10 cellular contexts compared by ENCODE assay signal in genomic region chr11:120510406-120511115, GRCh38. TPM values are rescaled to one million over a fixed set of nuclear protein-coding genes. Genes with fewer than 3 reads are reported as not detected.
DNase-seq lines count a peak whose midpoint lies in the region; ATAC-seq and TF ChIP-seq lines count a peak whose summit lies in the region.
"Had no signal": no experiment of that assay in that cellular context is flagged by ENCODE, and none has a peak within 500 bp of the region (broad histone marks: within the 10 kb centered on the region; RNA-seq: fewer than 3 reads in every experiment).

No MANE protein-coding gene starts in this region.

- TF ChIP-seq CTCF in breast epithelium (IDR thresholded peaks at IDR 0.05), result no peak
- no peak for TF ChIP-seq CTCF in MCF 10A (IDR thresholded peaks at IDR 0.05; ENCODE audit: unreplicated experiment)
- no peak for TF ChIP-seq CTCF in activated B cell treated with CpG ODN at 0.5 μM for 24 hours (IDR thresholded peaks at IDR 0.05)
- no peak for TF ChIP-seq CTCF in type B pancreatic cell (conservative IDR thresholded peaks at IDR 0.05)

- no peaks in the 10 kb centered on the region for H3K9me3 ChIP-seq in breast epithelium
- H3K9me3 ChIP-seq in naive thymus-derived CD4-positive, alpha-beta T cell (ENCODE audit: control insufficient read depth in 2 of 3, low read length in 3 of 3), result no peaks in the 10 kb centered on the region
- H3K9me3 ChIP-seq: pancreas, SJSA1 had no signal

- H3K4me1 ChIP-seq in breast epithelium, result no peaks in the 10 kb centered on the region
- H3K4me1 ChIP-seq in naive thymus-derived CD4-positive, alpha-beta T cell (ENCODE audit: control insufficient read depth in 2 of 2, insufficient read depth in 2 of 2, low read length in 2 of 2), result no peaks in the 10 kb centered on the region
- H3K4me1 ChIP-seq: pancreas, SJSA1 had no signal

- TF ChIP-seq POLR2A in breast epithelium (IDR thresholded peaks at IDR 0.05), result no peak

- no peak overlapping the region for H3K27ac ChIP-seq in breast epithelium
- no peak overlapping the region for H3K27ac ChIP-seq in naive thymus-derived CD4-positive, alpha-beta T cell (ENCODE audit: low read depth, low read length)
- H3K27ac ChIP-seq: pancreas, SJSA1 had no signal

- H3K27me3 Mint-ChIP-seq in MCF 10A (ENCODE audit: insufficient read depth, unreplicated experiment) (peaks cover 60% of the 10 kb centered on the region), activated B cell treated with CpG ODN at 0.5 μM for 24 hours (peaks cover 50% of the 10 kb centered on the region), type B pancreatic cell (peaks cover 69% of the 10 kb centered on the region)
- peaks cover 67 to 84% (median 80%) of the 10 kb centered on the region in 5 donors for H3K27me3 Mint-ChIP-seq in naive thymus-derived CD4-positive, alpha-beta T cell

- no peaks in the 10 kb centered on the region for H3K27me3 ChIP-seq in breast epithelium
- peaks cover 0 to 12% of the 10 kb centered on the region in 2 donors for H3K27me3 ChIP-seq in naive thymus-derived CD4-positive, alpha-beta T cell (ENCODE audit: control insufficient read depth in 2 of 2, insufficient read depth in 2 of 2, low read length in 2 of 2)
- H3K27me3 ChIP-seq: SJSA1 had no signal

- H3K4me1 Mint-ChIP-seq in MCF 10A (ENCODE audit: insufficient read depth, unreplicated experiment) (peaks cover 6% of the 10 kb centered on the region), activated B cell treated with CpG ODN at 0.5 μM for 24 hours (peaks cover 3% of the 10 kb centered on the region), type B pancreatic cell (ENCODE audit: unreplicated experiment) (peaks cover 4% of the 10 kb centered on the region)
- H3K4me1 Mint-ChIP-seq in naive thymus-derived CD4-positive, alpha-beta T cell, result peaks cover 0 to 8% (median 3%) of the 10 kb centered on the region in 7 donors

- DNase-seq in breast epithelium (ENCODE audit: low spot score in 2 of 2) (no peak), MCF 10A (ENCODE audit: unreplicated experiment) (no peak), activated B cell treated with CpG ODN at 0.5 μM for 24 hours (no peak), type B pancreatic cell (ENCODE audit: extremely low spot score, unreplicated experiment) (peak; percentile 58), HUDEP-2 (lab: John Stamatoyannopoulos, UW; ENCODE audit: unreplicated experiment in 76 of 76) (no peak), iPS-NIHi11 (ENCODE audit: low spot score) (no peak)
- peak in 1 of 9 donors; percentile 1 for DNase-seq in naive thymus-derived CD4-positive, alpha-beta T cell

- H3K36me3 Mint-ChIP-seq in MCF 10A (ENCODE audit: insufficient read depth, unreplicated experiment) (no peaks in the 10 kb centered on the region), activated B cell treated with CpG ODN at 0.5 μM for 24 hours (ENCODE audit: low read depth) (no peaks in the 10 kb centered on the region), type B pancreatic cell (no peaks in the 10 kb centered on the region)
- no peaks in the 10 kb centered on the region for H3K36me3 Mint-ChIP-seq in naive thymus-derived CD4-positive, alpha-beta T cell

- H3K9me3 Mint-ChIP-seq in MCF 10A (ENCODE audit: unreplicated experiment) (no peaks in the 10 kb centered on the region), activated B cell treated with CpG ODN at 0.5 μM for 24 hours (no peaks in the 10 kb centered on the region), type B pancreatic cell (no peaks in the 10 kb centered on the region)
- peaks cover 0 to 3% (median 0%) of the 10 kb centered on the region in 11 donors for H3K9me3 Mint-ChIP-seq in naive thymus-derived CD4-positive, alpha-beta T cell

- H3K36me3 ChIP-seq in breast epithelium, result no peaks in the 10 kb centered on the region
- no peaks in the 10 kb centered on the region for H3K36me3 ChIP-seq in naive thymus-derived CD4-positive, alpha-beta T cell (ENCODE audit: control insufficient read depth in 2 of 3, insufficient read depth in 3 of 3, low read length in 3 of 3)
- H3K36me3 ChIP-seq: pancreas, SJSA1 had no signal

- H3K27ac Mint-ChIP-seq in MCF 10A (ENCODE audit: low read depth, unreplicated experiment) (no peak overlapping the region), activated B cell treated with CpG ODN at 0.5 μM for 24 hours (no peak overlapping the region), type B pancreatic cell (no peak overlapping the region)
- no peak overlapping the region for H3K27ac Mint-ChIP-seq in naive thymus-derived CD4-positive, alpha-beta T cell

- H3K4me3 ChIP-seq in breast epithelium, result peak overlapping the region in 2 of 3 donors; percentile 53 to 78
- H3K4me3 ChIP-seq in naive thymus-derived CD4-positive, alpha-beta T cell (ENCODE audit: low read length), result no peak overlapping the region

- POLR2A ChIA-PET in MCF 10A (lab: Yijun Ruan, JAX), result no interaction called here
- POLR2A ChIA-PET in activated B cell treated with CpG ODN at 0.5 μM for 24 hours (lab: Charles Lee), result no interaction called here
- POLR2A ChIA-PET in naive thymus-derived CD4-positive, alpha-beta T cell (lab: Charles Lee), result no interaction called here

- H3K4me3 Mint-ChIP-seq in MCF 10A (ENCODE audit: unreplicated experiment), result no peak overlapping the region
- peak overlapping the region; percentile 51 for H3K4me3 Mint-ChIP-seq in activated B cell treated with CpG ODN at 0.5 μM for 24 hours
- peak overlapping the region in 9 of 10 donors; percentile 21 to 68 (median 55) for H3K4me3 Mint-ChIP-seq in naive thymus-derived CD4-positive, alpha-beta T cell
- peak overlapping the region; percentile 70 for H3K4me3 Mint-ChIP-seq in type B pancreatic cell

- intact Hi-C loops in breast epithelium (cut with DNase I; ENCODE audit: low total_unique reads) (loop anchor here (10.0 kb wide), 1 partner anchor 174 kb away; no protein-coding TSS in a partner anchor), MCF 10A (cut with micrococcal nuclease) (loop anchor here (1.0 kb wide), 6 partner anchors 175 to 684 kb away; no protein-coding TSS in a partner anchor), activated B cell treated with CpG ODN at 0.5 μM for 24 hours (cut with micrococcal nuclease) (loop anchor here (1.0 kb wide), 6 partner anchors 175 to 1081 kb away; no protein-coding TSS in a partner anchor)
- intact Hi-C loops in naive thymus-derived CD4-positive, alpha-beta T cell (cut with micrococcal nuclease), result loop anchor here (1.0 to 5.0 kb wide), 7 partner anchors 173 to 1997 kb away; partner anchors contain the start of gene ARHGEF12 (in 1 of the 2)

- ATAC-seq in activated B cell treated with CpG ODN at 0.5 μM for 24 hours (ENCODE audit: low read depth) (no peak), GM18867 (IDR thresholded peaks at IDR 0.05; ENCODE audit: unreplicated experiment) (no peak)
- no peak for ATAC-seq in naive thymus-derived CD4-positive, alpha-beta T cell

- CTCF ChIA-PET in MCF 10A (lab: Yijun Ruan, JAX), result interaction anchor here (0.6 to 4.7 kb wide), 31 partner anchors 9 to 702 kb away, joined by 3 to 36 read pairs (median 4); no protein-coding TSS in a partner anchor
- CTCF ChIA-PET in activated B cell treated with CpG ODN at 0.5 μM for 24 hours (lab: Charles Lee), result interaction anchor here (0.6 to 2.1 kb wide), 6 partner anchors 14 to 684 kb away, joined by 3 to 32 read pairs (median 4); no protein-coding TSS in a partner anchor
- CTCF ChIA-PET in naive thymus-derived CD4-positive, alpha-beta T cell (lab: Charles Lee), result interaction anchor here (0.7 to 1.0 kb wide), 3 partner anchors 15 to 145 kb away, joined by 3 to 4 read pairs (median 3); no protein-coding TSS in a partner anchor

- no TSS peak for BruUV-seq in MCF 10A (replicated peaks; lab: Mats Ljungman, UMichigan)

RNA-seq across cellular contexts. Expression of gene GRIK4, which starts 1.0 kb away (rescaled TPM):
- total RNA-seq in breast epithelium, result under 1 TPM in 2 of 3 donors, not detected in 1; 0.29 to 0.66 TPM
- total RNA-seq in MCF 10A (2022), result not detected in 2 replicates
- 0.05 TPM in 1 of 2 replicates, not detected in the other for total RNA-seq in activated B cell treated with CpG ODN at 0.5 μM for 24 hours
- 1 to 10 TPM in 1 of 5 experiments, under 1 TPM in 1, not detected in 3; 0.93 to 3.8 TPM for total RNA-seq in naive thymus-derived CD4-positive, alpha-beta T cell
- not detected for polyA plus RNA-seq in naive thymus-derived CD4-positive, alpha-beta T cell
- 0.17 and 0.72 TPM in 2 replicates for total RNA-seq in type B pancreatic cell (ENCODE audit: low replicate concordance)
- total RNA-seq: pancreas, SJSA1 had no signal
